ENCODE assay signal across 16 cellular contexts in the genomic region with DNA sequence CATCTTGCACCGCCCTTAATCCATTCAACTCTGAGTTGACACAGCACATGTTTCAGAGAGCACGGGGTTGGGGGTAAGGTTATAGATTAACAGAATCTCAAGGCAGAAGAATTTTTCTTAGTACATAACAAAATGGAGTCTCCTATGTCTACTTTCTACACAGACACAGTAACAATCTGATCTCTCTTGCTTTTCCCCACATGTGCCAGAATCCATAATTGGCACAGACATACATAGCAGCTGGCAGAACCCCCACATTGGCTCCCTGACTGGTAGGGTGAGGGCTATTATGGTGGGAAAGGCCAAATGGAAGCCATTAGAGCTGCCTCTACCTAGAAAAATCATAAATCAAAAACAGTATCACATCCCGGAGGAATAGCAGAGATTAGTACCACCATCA. TPM values are rescaled to one million over a fixed set of nuclear protein-coding genes. Genes with fewer than 3 reads are reported as not detected.
"Had no signal": no experiment of that assay in that cellular context is flagged by ENCODE, and none has a peak within 500 bp of the region (broad histone marks: within the 10 kb centered on the region; RNA-seq: fewer than 3 reads in every experiment).

No MANE protein-coding gene starts in this region.

RNA-seq across cellular contexts. Expression of a gene that starts 38.5 kb away (rescaled TPM):
- total RNA-seq: stomach, subcutaneous adipose tissue, suprapubic skin, temporal lobe, testis, thoracic aorta, thyroid gland, tibial nerve, transverse colon, upper lobe of right lung, ureter, urinary bladder, uterus, vagina had no signal
- polyA plus RNA-seq: stomach, thymus had no signal

RNA-seq across cellular contexts. Expression of a gene that starts 53.3 kb away (rescaled TPM):
- total RNA-seq: stomach, subcutaneous adipose tissue, suprapubic skin, temporal lobe, thoracic aorta, thyroid gland, tibial nerve, transverse colon, upper lobe of left lung, upper lobe of right lung, ureter, urinary bladder, uterus, vagina had no signal
- polyA plus RNA-seq: stomach, urinary bladder had no signal
